Comparison of ENCODE assay signal across 1 cellular context in genomic region chr17:48037036-48037881, GRCh38.
TF ChIP-seq lines count a peak whose summit lies in the region.

COPZ2 (minus strand) TSS chr17:48037797; CDS start chr17:48037777, 20 bp downstream.

TF ChIP-seq in HepG2, 621 proteins besides CTCF, POLR2A, EP300 and RAD21 (continued from another document):
- TF ChIP-seq ARID3A (IDR thresholded peaks at IDR 0.05; ENCODE audit: low read depth, low read length) (no peak), ZNF576 (CRISPR knock-in tag; IDR thresholded peaks at IDR 0.05) (no peak), ZNF660 (CRISPR knock-in tag; IDR thresholded peaks at IDR 0.05; ENCODE audit: borderline replicate concordance, low read depth) (peak; percentile 45; the same call in 1 of the 2 replicates), ZNF253 (CRISPR knock-in tag; IDR thresholded peaks at IDR 0.05; ENCODE audit: borderline replicate concordance) (peak; percentile 44; the same call in 1 of the 2 replicates), PREB (CRISPR knock-in tag; IDR thresholded peaks at IDR 0.05) (no peak), ZBTB33 (CRISPR knock-in tag; IDR thresholded peaks at IDR 0.05) (no peak), ZNF720 (CRISPR knock-in tag; IDR thresholded peaks at IDR 0.05) (no peak), HNF1B (CRISPR knock-in tag; IDR thresholded peaks at IDR 0.05) (peak; percentile 67; the same call in 1 of the 2 replicates), SYNCRIP (IDR thresholded peaks at IDR 0.05; ENCODE audit: insufficient read depth, low read depth, low read length) (no peak), RAD51 (IDR thresholded peaks at IDR 0.05; ENCODE audit: borderline replicate concordance) (no peak), ZFP90 (CRISPR knock-in tag; IDR thresholded peaks at IDR 0.05; ENCODE audit: borderline replicate concordance) (0 out of 2 replicates have a peak, but pooled peaks have one; percentile 38), FIP1L1 (IDR thresholded peaks at IDR 0.05; ENCODE audit: borderline replicate concordance, insufficient read depth, low read depth, low read length) (no peak), JUN (CRISPR knock-in tag; IDR thresholded peaks at IDR 0.05) (no peak), HOXA7 (CRISPR knock-in tag; IDR thresholded peaks at IDR 0.05) (no peak), RORA (CRISPR knock-in tag; IDR thresholded peaks at IDR 0.05) (no peak), TRIM22 (IDR thresholded peaks at IDR 0.05) (no peak), ZNF558 (CRISPR knock-in tag; IDR thresholded peaks at IDR 0.05; ENCODE audit: borderline replicate concordance) (no peak), MZF1 (CRISPR knock-in tag; IDR thresholded peaks at IDR 0.05; ENCODE audit: borderline replicate concordance) (no peak), ZNF329 (CRISPR knock-in tag; IDR thresholded peaks at IDR 0.05; ENCODE audit: low read depth) (no peak), CERS6 (CRISPR knock-in tag; IDR thresholded peaks at IDR 0.05) (no peak), SRSF4 (IDR thresholded peaks at IDR 0.05; ENCODE audit: low read depth, low read length, poor library complexity, severe bottlenecking) (no peak), ZNF337 (CRISPR knock-in tag; IDR thresholded peaks at IDR 0.05; ENCODE audit: borderline replicate concordance, low read depth) (0 out of 2 replicates have a peak, but pooled peaks have one; percentile 67), ZNF331 (CRISPR knock-in tag; IDR thresholded peaks at IDR 0.05) (peak; percentile 29; the same call in 1 of the 2 replicates), SNAPC4 (CRISPR knock-in tag; IDR thresholded peaks at IDR 0.05) (no peak), ZNF768 (CRISPR knock-in tag; IDR thresholded peaks at IDR 0.05) (no peak; the same call in 1 of the 2 replicates), MED1 (CRISPR knock-in tag; IDR thresholded peaks at IDR 0.05) (no peak), SIX4 (CRISPR knock-in tag; IDR thresholded peaks at IDR 0.05) (no peak), ERF (CRISPR knock-in tag; IDR thresholded peaks at IDR 0.05) (no peak), KAT8 (CRISPR knock-in tag; IDR thresholded peaks at IDR 0.05) (peak; percentile 42; the same call in 1 of the 2 replicates), FLYWCH1 (CRISPR knock-in tag; IDR thresholded peaks at IDR 0.05) (no peak)
